Comparison of ENCODE assay signal across 11 cellular contexts in the genomic region with DNA sequence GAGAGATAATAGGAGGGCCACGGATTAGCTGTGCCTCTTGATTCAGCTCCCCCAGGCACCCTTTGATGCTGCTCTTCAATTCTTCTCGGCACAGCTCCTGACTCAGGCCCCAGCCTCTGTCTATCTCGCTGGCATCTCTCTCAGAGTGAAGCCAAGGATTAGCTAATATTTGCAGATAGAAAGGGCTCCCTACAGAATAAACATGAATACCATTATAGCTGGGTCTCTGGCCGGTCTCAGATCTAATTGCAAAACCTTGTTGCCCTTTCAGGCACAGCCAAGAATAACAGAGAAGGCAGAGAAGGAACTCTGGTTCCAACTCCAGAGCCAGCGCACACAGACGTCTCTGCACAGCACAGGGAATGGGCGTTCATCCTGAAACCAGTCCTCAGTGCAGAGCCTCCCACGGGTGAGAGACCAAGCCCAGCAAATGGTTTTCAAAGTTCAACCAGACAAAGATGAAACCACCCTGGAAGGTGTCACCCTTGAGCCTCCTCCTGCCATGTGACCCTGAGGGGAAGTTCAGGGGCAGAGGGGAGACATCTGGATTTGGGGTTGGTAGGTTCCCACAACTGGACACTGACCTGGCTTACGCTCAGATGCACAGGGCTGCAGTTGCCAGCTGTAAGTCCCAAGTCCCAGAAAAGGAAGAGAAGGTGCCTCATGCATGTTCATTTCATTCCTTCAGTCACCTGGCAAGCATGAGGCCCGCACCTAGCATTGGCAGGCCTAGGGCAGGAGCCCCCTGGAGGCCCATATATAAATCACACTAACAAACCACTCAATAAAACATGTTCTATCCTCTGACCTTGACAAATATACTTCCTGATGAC.
DNase-seq lines count a peak whose midpoint lies in the region; ATAC-seq and TF ChIP-seq lines count a peak whose summit lies in the region.
"Had no signal": no experiment of that assay in that cellular context is flagged by ENCODE, and none has a peak within 500 bp of the region (broad histone marks: within the 10 kb centered on the region; RNA-seq: fewer than 3 reads in every experiment).

No MANE protein-coding gene starts in this region.

- peak; percentile 48 for DNase-seq in COLO668 (lab: John Stamatoyannopoulos, UW; ENCODE audit: unreplicated experiment)
- peak; percentile 31 for DNase-seq in H9
- no peak for DNase-seq in stimulated activated naive CD8-positive, alpha-beta T cell treated with anti-CD3 and anti-CD28 coated beads, Interleukin-15, Interleukin-2, amounts not matched to agents 100 U/mL and 50 U/mL, for 24 hours
- DNase-seq: CD8-positive, alpha-beta memory T cell; IMR-90 had no signal

- H4K20me1 ChIP-seq in H9 (ENCODE audit: control insufficient read depth, insufficient read depth, insufficient read length), result no peaks in the 10 kb centered on the region

- no peaks in the 10 kb centered on the region for H3K79me2 ChIP-seq in H9 (ENCODE audit: insufficient read depth, low read length)

- peaks cover 10 to 14% of the 10 kb centered on the region in 2 experiments for H3K4me1 Mint-ChIP-seq in H9
- H3K4me1 Mint-ChIP-seq: CD8-positive, alpha-beta memory T cell had no signal

- H3K23me2 ChIP-seq in H9 (ENCODE audit: insufficient read length, low read depth, low read length, poor library complexity, severe bottlenecking), result no peaks in the 10 kb centered on the region

- no peak overlapping the region for H4K5ac ChIP-seq in H9 (ENCODE audit: insufficient read length, low read depth, low read length)

- no peak overlapping the region for H3K14ac ChIP-seq in H9 (ENCODE audit: insufficient read depth, low read length)

- no peaks in the 10 kb centered on the region; a peak in 1 of 7 replicates for H3K36me3 Mint-ChIP-seq in H9 (ENCODE audit: insufficient read depth in 1 of 3, low read depth in 3 of 3)
- H3K36me3 Mint-ChIP-seq: CD8-positive, alpha-beta memory T cell; naive thymus-derived CD4-positive, alpha-beta T cell had no signal

- no peak overlapping the region for H2AFZ ChIP-seq in H9 (ENCODE audit: low read length)

- no peak overlapping the region for H3K27ac ChIP-seq in H9 (ENCODE audit: insufficient read length, low read depth, low read length)
- peak overlapping the region; percentile 68 for H3K27ac ChIP-seq in VCaP
- H3K27ac ChIP-seq in mesodermal cell (ENCODE audit: low read depth, low read length, severe bottlenecking), result peak overlapping the region; percentile 23

- TF ChIP-seq CTCF in H9 (conservative IDR thresholded peaks at IDR 0.05), result peak; percentile 62
- TF ChIP-seq CTCF in VCaP (conservative IDR thresholded peaks at IDR 0.05), result peak; percentile 62

- no peak overlapping the region for H2BK120ac ChIP-seq in H9 (ENCODE audit: low read depth, low read length, poor library complexity, severe bottlenecking)

- no peak overlapping the region for H3K27ac Mint-ChIP-seq in H9
- H3K27ac Mint-ChIP-seq: CD8-positive, alpha-beta memory T cell; naive thymus-derived CD4-positive, alpha-beta T cell had no signal

- H3K36me3 ChIP-seq in mesodermal cell (ENCODE audit: control insufficient read depth, insufficient read depth, low read length), result no peaks in the 10 kb centered on the region

- no peak overlapping the region for H2AK5ac ChIP-seq in H9 (ENCODE audit: insufficient read length, low read length)

- H3K56ac ChIP-seq in H9 (ENCODE audit: insufficient read length, low read depth, low read length), result no peak overlapping the region

- H3K4me3 ChIP-seq in mesodermal cell (ENCODE audit: extremely low read depth, insufficient read depth, low read length, poor library complexity, severe bottlenecking), result no peak overlapping the region

- H3T11ph ChIP-seq in H9 (ENCODE audit: low read length), result no peak overlapping the region

- H3K9me3 ChIP-seq in H9 (ENCODE audit: control insufficient read depth, low read depth, low read length), result no peaks in the 10 kb centered on the region
- H3K9me3 ChIP-seq in mesodermal cell (ENCODE audit: control insufficient read depth, low read length), result no peaks in the 10 kb centered on the region

- H3K79me1 ChIP-seq in H9 (ENCODE audit: insufficient read depth, low read depth, low read length, poor library complexity, severe bottlenecking), result no peaks in the 10 kb centered on the region

- H2BK15ac ChIP-seq in H9 (ENCODE audit: low read depth, low read length), result no peak overlapping the region

- no peaks in the 10 kb centered on the region; a peak in 1 of 5 replicates for H3K9me3 Mint-ChIP-seq in H9

- H3K18ac ChIP-seq in H9 (ENCODE audit: insufficient read length, low read depth, low read length), result no peak overlapping the region

- ATAC-seq in GM18511 (IDR thresholded peaks at IDR 0.05; ENCODE audit: unreplicated experiment), result no peak
- ATAC-seq in stimulated activated naive CD8-positive, alpha-beta T cell treated with anti-CD3 and anti-CD28 coated beads, Interleukin-15, Interleukin-2, amounts not matched to agents 100 U/mL and 50 U/mL, for 24 hours, result no peak
- no peak for ATAC-seq in GM21723 (IDR thresholded peaks at IDR 0.05; ENCODE audit: unreplicated experiment)
- no peak for ATAC-seq in GM21786 (IDR thresholded peaks at IDR 0.05; ENCODE audit: unreplicated experiment)
- ATAC-seq: naive thymus-derived CD4-positive, alpha-beta T cell had no signal

- H4K8ac ChIP-seq in H9 (replicated peaks; ENCODE audit: insufficient read length, low read depth, low read length), result no peak overlapping the region

- H3K4me1 ChIP-seq in H9 (ENCODE audit: insufficient read depth, low read length) (no peaks in the 10 kb centered on the region; the same call in 1 of the 2 replicates), mesodermal cell (ENCODE audit: control insufficient read depth, insufficient read depth, low read length, poor library complexity, severe bottlenecking) (peaks cover 3% of the 10 kb centered on the region)

- H2BK5ac ChIP-seq in H9 (ENCODE audit: insufficient read length, low read length), result no peak overlapping the region

- no peak overlapping the region for H3K23ac ChIP-seq in H9 (ENCODE audit: insufficient read length, low read depth, low read length)

- no peak overlapping the region for H2BK20ac ChIP-seq in H9 (ENCODE audit: low read depth, low read length, poor library complexity, severe bottlenecking)

- peaks cover 25% of the 10 kb centered on the region for H3K27me3 Mint-ChIP-seq in H9 (ENCODE audit: low read depth)

- no peak overlapping the region for H2BK12ac ChIP-seq in H9 (ENCODE audit: insufficient read length, low read depth, low read length)

- H3K27me3 ChIP-seq in H9 (ENCODE audit: insufficient read depth, low read length), result no peaks in the 10 kb centered on the region

- H3K4me3 Mint-ChIP-seq in H9, result no peak overlapping the region
- H3K4me3 Mint-ChIP-seq: CD8-positive, alpha-beta memory T cell; naive thymus-derived CD4-positive, alpha-beta T cell had no signal

- WGBS in H9 (ENCODE audit: extremely low coverage, insufficient read length, low lambda C conversion rate), result no CpG with 5 or more reads among the region's 10 CpGs
- WGBS in mesodermal cell (ENCODE audit: insufficient coverage in 2 of 2), 2 experiments, result 88% methylated on average over 6 to 10 of the region's 10 CpGs

- H3K4me2 ChIP-seq in H9 (ENCODE audit: insufficient read depth, insufficient read length, low read length), result no peak overlapping the region

- no peak overlapping the region for H3K4ac ChIP-seq in H9 (ENCODE audit: low read depth, low read length)

- H3K9ac ChIP-seq in H9 (ENCODE audit: extremely low read depth, insufficient read length, low read length), result no peak overlapping the region

- H4K91ac ChIP-seq in H9 (ENCODE audit: insufficient read length, low read depth, low read length), result no peak overlapping the region
